ENCODE assay signal across 1 cellular context in the genomic region with DNA sequence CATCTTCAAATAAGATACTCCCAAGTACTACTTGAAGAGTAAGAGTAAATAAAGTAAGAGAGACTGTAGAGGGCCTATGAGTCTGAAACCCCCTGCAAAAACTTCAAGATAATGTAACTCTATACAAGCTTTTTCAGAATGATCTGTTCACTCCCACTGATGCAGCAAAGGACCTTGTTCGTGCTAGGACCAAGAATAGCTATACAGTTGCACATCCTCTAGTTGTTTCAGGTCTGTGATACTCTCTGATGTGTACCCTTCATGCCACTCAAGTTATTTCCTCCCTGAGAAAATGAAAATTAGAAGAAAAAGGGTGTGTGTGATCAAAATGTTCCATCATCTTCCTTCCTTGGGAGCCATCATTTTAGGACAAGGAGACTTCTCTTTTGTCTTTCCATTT.
TF ChIP-seq lines count a peak whose summit lies in the region.

No MANE protein-coding gene starts in this region.

TF ChIP-seq in H1, 55 proteins besides CTCF, POLR2A, EP300 and RAD21 (continued from another document):
- TF ChIP-seq FOSL1 (IDR thresholded peaks at IDR 0.05; ENCODE audit: insufficient read depth, low read depth, low read length) (no peak), KDM4A (IDR thresholded peaks at IDR 0.05; ENCODE audit: low read depth, low read length, severe bottlenecking) (no peak), CBX8 (IDR thresholded peaks at IDR 0.05; ENCODE audit: borderline replicate concordance, low read depth, low read length) (no peak), SAP30 (IDR thresholded peaks at IDR 0.05; ENCODE audit: insufficient read depth, insufficient replicate concordance, low read length) (no peak), ZNF274 (IDR thresholded peaks at IDR 0.05; ENCODE audit: borderline replicate concordance, extremely low read depth, low read length) (no peak), SP4 (IDR thresholded peaks at IDR 0.05; ENCODE audit: low read length) (no peak), POU5F1 (IDR thresholded peaks at IDR 0.05; ENCODE audit: low read depth, low read length) (no peak), CREB1 (IDR thresholded peaks at IDR 0.05) (no peak), NRF1 (IDR thresholded peaks at IDR 0.05; ENCODE audit: low read depth, low read length) (no peak), RXRA (IDR thresholded peaks at IDR 0.05; ENCODE audit: insufficient read depth, low read depth, low read length) (no peak), BRCA1 (IDR thresholded peaks at IDR 0.05; ENCODE audit: low read depth, low read length) (no peak), EZH2 (IDR thresholded peaks at IDR 0.05; ENCODE audit: low read depth, low read length, severe bottlenecking) (no peak), RNF2 (IDR thresholded peaks at IDR 0.05; ENCODE audit: borderline replicate concordance, low read depth, low read length, missing control alignments, poor library complexity, severe bottlenecking) (no peak), ASH2L (IDR thresholded peaks at IDR 0.05; ENCODE audit: low read length) (no peak), MAFK (IDR thresholded peaks at IDR 0.05; ENCODE audit: low read depth, low read length) (no peak), BCL11A (IDR thresholded peaks at IDR 0.05; ENCODE audit: low read depth in 2 of 2, low read length in 2 of 2) (no peak)
- TF ChIP-seq, protein P1, sequence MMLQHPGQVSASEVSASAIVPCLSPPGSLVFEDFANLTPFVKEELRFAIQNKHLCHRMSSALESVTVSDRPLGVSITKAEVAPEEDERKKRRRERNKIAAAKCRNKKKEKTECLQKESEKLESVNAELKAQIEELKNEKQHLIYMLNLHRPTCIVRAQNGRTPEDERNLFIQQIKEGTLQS (IDR thresholded peaks at IDR 0.05; ENCODE audit: insufficient read depth, low read depth, low read length), result no peak
